In genomic region chr12:54360717-54361456, GRCh38 we compare ENCODE assay signal across 8 cellular contexts. TPM values are rescaled to one million over a fixed set of nuclear protein-coding genes. Genes with fewer than 3 reads are reported as not detected.
DNase-seq lines count a peak whose midpoint lies in the region; ATAC-seq, FAIRE-seq and TF ChIP-seq lines count a peak whose summit lies in the region.

No MANE protein-coding gene starts in this region.

- H3K4me3 ChIP-seq in Jurkat, Clone E6-1 (ENCODE audit: low read length) = no peak overlapping the region
- no peak overlapping the region for H3K4me3 ChIP-seq in PC-9
- no peak overlapping the region for H3K4me3 ChIP-seq in psoas muscle

- no TSS peak for BruUV-seq in PC-9 (replicated peaks; lab: Mats Ljungman, UMichigan)

- intact Hi-C loops in PC-9 (cut with micrococcal nuclease; ENCODE audit: unreplicated experiment) = loop anchor here (1.0 to 10.0 kb wide), 2 partner anchors 106 to 141 kb away; no protein-coding TSS in a partner anchor
- intact Hi-C loops in Right ventricle myocardium inferior (cut with DNase I) = loop anchor here (2.0 to 10.0 kb wide), 2 partner anchors 66 to 356 kb away; partner anchors contain the start of genes HOXC8 and HOXC9
- intact Hi-C loops in psoas muscle (cut with DNase I) = loop anchor here (2.0 to 5.0 kb wide), 3 partner anchors 69 to 140 kb away; no protein-coding TSS in a partner anchor

- FAIRE-seq in GM12892 (lab: Jason Lieb, UNC) = no peak

- H3K27me3 ChIP-seq in PC-9 (ENCODE audit: insufficient read depth, low read depth) (no peaks in the 10 kb centered on the region), psoas muscle (ENCODE audit: insufficient read depth in 3 of 3, low read length in 2 of 3) (no peaks in the 10 kb centered on the region)

- WGBS in psoas muscle, 3 donors = 73 to 75% (median 75%) methylated on average over 16 of the region's 16 CpGs

- no peaks in the 10 kb centered on the region for H3K36me3 ChIP-seq in PC-9 (ENCODE audit: low read depth)
- no peaks in the 10 kb centered on the region for H3K36me3 ChIP-seq in psoas muscle (ENCODE audit: insufficient read depth in 1 of 2, low read depth in 1 of 2)

- H2AFZ ChIP-seq in PC-9 = no peak overlapping the region

- H3K4me2 ChIP-seq in PC-9 = peak overlapping the region; percentile 34

- no peaks in the 10 kb centered on the region for H4K20me1 ChIP-seq in PC-9 (ENCODE audit: insufficient read depth)

- CTCF ChIA-PET in PC-9 (lab: Charles Lee) = interaction anchor here (1.0 to 3.7 kb wide), 5 partner anchors 8 to 141 kb away, joined by 3 to 17 read pairs (median 5); partner anchors contain the start of gene COPZ1

- H3K9me2 ChIP-seq in PC-9 (ENCODE audit: insufficient read depth) = no peaks in the 10 kb centered on the region

- H3K27ac ChIP-seq in PC-9 (no peak overlapping the region), psoas muscle (no peak overlapping the region)

- POLR2A ChIA-PET in PC-9 (lab: Charles Lee; ENCODE audit: unreplicated experiment) = no interaction called here

- H3F3A ChIP-seq in PC-9 (ENCODE audit: insufficient read depth, low read depth) = peaks cover 17% of the 10 kb centered on the region; the same call in 1 of the 2 replicates

- ATAC-seq in Right ventricle myocardium inferior (no peak), psoas muscle (peak in 3 of 4 donors; percentile 26 to 50 (median 40)), HG03442 (IDR thresholded peaks at IDR 0.05; ENCODE audit: unreplicated experiment) (no peak)

- no peaks in the 10 kb centered on the region for H3K79me2 ChIP-seq in PC-9 (ENCODE audit: low read depth)

- H3K9me3 ChIP-seq in PC-9 (ENCODE audit: insufficient read depth, low read depth) (no peaks in the 10 kb centered on the region), psoas muscle (no peaks in the 10 kb centered on the region)

- H3K4me1 ChIP-seq in PC-9 (replicated peaks; ENCODE audit: insufficient read depth) = peaks cover 14% of the 10 kb centered on the region
- peaks cover 14% of the 10 kb centered on the region for H3K4me1 ChIP-seq in psoas muscle

- TF ChIP-seq POLR2A in GM12892 (IDR thresholded peaks at IDR 0.05; ENCODE audit: low read depth, low read length) = no peak

- peak; percentile 89 for DNase-seq in COR-L47 (lab: John Stamatoyannopoulos, UW)
- peak; percentile 60 for DNase-seq in Jurkat, Clone E6-1 (ENCODE audit: low read depth, low spot score)
- DNase-seq in PC-9 = peak; percentile 52 to 75
- DNase-seq in activated naive CD4-positive, alpha-beta T cell treated with anti-CD3 and anti-CD28 coated beads, Interleukin-2, amount 50 U/mL, for 16 hours = peak; percentile 63
- peak; percentile 86 for DNase-seq in Right ventricle myocardium inferior (ENCODE audit: missing footprints)
- DNase-seq in psoas muscle = peak; percentile 65 to 85
- DNase-seq in GM12892 (ENCODE audit: insufficient read length) = no peak

- TF ChIP-seq CTCF in PC-9 (conservative IDR thresholded peaks at IDR 0.05) (peak; percentile 89), psoas muscle (IDR thresholded peaks at IDR 0.05) (peak; percentile 79)

RNA-seq across cellular contexts. Expression of gene GPR84, which starts 3.4 kb away (rescaled TPM):
- polyA plus RNA-seq in Jurkat, Clone E6-1 (2012; ENCODE audit: insufficient read depth, insufficient read length) = not detected
- total RNA-seq in PC-9 (2021) (not detected in 2 replicates), Right ventricle myocardium inferior (0.22 TPM), psoas muscle (under 1 TPM in 1 of 4 donors, not detected in 3; 0.40 TPM)
- polyA plus RNA-seq in psoas muscle = under 1 TPM in 1 of 3 donors, not detected in 2; 0.16 TPM
- polyA plus RNA-seq in GM12892 (2012; ENCODE audit: missing spikeins) = 1.9 TPM

RNA-seq across cellular contexts. Expression of gene ZNF385A, which starts 23.6 kb away (rescaled TPM):
- 2.7 TPM for polyA plus RNA-seq in Jurkat, Clone E6-1 (2012; ENCODE audit: insufficient read depth, insufficient read length)
- 17.2 and 18.0 TPM in 2 replicates for total RNA-seq in PC-9 (2021)
- total RNA-seq in Right ventricle myocardium inferior = 11.6 TPM
- 10 to 100 TPM; 25.5 to 85.8 (median 68.9) TPM for total RNA-seq in psoas muscle
- polyA plus RNA-seq in psoas muscle = 10 to 100 TPM in 2 of 3 donors, 1 to 10 TPM in 1; 4.9 to 28.0 (median 24.5) TPM
- polyA plus RNA-seq in GM12892 (2012; ENCODE audit: missing spikeins) = 1.1 TPM

RNA-seq across cellular contexts. Expression of gene COPZ1, which starts 36.0 kb away (rescaled TPM):
- polyA plus RNA-seq in Jurkat, Clone E6-1 (2012; ENCODE audit: insufficient read depth, insufficient read length) = 179 TPM
- total RNA-seq in PC-9 (2021) = 232 and 265 TPM in 2 replicates
- 130 TPM for total RNA-seq in Right ventricle myocardium inferior
- 100 to 1,000 TPM in 1 of 4 donors, 10 to 100 TPM in 3; 84.4 to 102 (median 93.0) TPM for total RNA-seq in psoas muscle
- 100 to 1,000 TPM in 1 of 3 donors, 10 to 100 TPM in 2; 77.8 to 131 (median 86.6) TPM for polyA plus RNA-seq in psoas muscle
- polyA plus RNA-seq in GM12892 (2012; ENCODE audit: missing spikeins) = 175 TPM

RNA-seq across cellular contexts. Expression of gene ITGA5, which starts 58.2 kb away (rescaled TPM):
- polyA plus RNA-seq in Jurkat, Clone E6-1 (2012; ENCODE audit: insufficient read depth, insufficient read length) = 41.2 TPM
- total RNA-seq in PC-9 (2021) (26.7 and 28.4 TPM in 2 replicates), Right ventricle myocardium inferior (53.5 TPM), psoas muscle (10 to 100 TPM; 24.0 to 80.3 (median 41.9) TPM)
- polyA plus RNA-seq in psoas muscle = 100 to 1,000 TPM in 1 of 3 donors, 10 to 100 TPM in 2; 13.7 to 244 (median 39.7) TPM
- polyA plus RNA-seq in GM12892 (2012; ENCODE audit: missing spikeins) = 1.8 TPM

Comparison
In these comparisons a context has a peak if more than half of its experiments do, and no peak if none do; other contexts are left out.
1. ATAC-seq: peak in psoas muscle (3 of 4); none in Right ventricle myocardium inferior (single experiment) and HG03442 (single experiment).